ENCODE assay signal across 8 cellular contexts in the genomic region with DNA sequence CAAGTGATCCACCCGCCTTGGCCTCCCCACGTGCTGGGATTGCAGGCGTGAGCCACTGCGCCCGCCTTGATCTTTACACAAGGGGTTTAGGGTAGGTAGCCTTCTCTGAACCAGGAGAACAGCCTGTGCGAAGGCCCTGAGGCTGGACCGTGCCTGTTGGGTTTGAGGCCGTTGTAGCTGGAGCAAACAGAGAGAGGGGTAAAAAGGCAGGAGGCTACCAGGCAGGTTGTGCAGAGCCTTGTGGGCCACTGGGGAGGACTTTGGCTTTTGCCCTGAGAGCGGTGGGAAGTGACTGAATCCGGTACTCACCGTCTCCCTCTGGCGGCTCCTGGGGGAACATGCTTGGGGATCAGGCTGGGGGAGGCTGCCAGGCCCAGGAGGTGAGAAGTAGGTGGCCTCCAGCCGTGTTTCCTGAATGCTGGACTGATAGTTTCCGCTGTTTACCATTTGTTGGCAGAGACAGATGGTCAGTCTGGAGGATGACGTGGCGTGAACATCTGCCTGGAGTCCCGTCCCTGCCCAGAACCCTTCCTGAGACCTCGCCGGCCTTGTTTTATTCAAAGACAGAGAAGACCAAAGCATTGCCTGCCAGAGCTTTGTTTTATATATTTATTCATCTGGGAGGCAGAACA. TPM values are rescaled to one million over a fixed set of nuclear protein-coding genes. Genes with fewer than 3 reads are reported as not detected.
DNase-seq lines count a peak whose midpoint lies in the region; ATAC-seq lines count a peak whose summit lies in the region.

No MANE protein-coding gene starts in this region.

- intact Hi-C loops in left colon (cut with DNase I, micrococcal nuclease) = loop anchor here in 1 of 2 donors (10.0 kb wide), 1 partner anchor 74 kb away; no protein-coding TSS in a partner anchor

- DNase-seq in NCI-H2029 treated with DMSO at 0.1 percent for 48 hours (lab: John Stamatoyannopoulos, UW) (peak; percentile 20), NCI-H2029 (lab: John Stamatoyannopoulos, UW) (no peak), NCI-H2227 treated with DMSO at 0.1 percent for 48 hours (lab: John Stamatoyannopoulos, UW) (peak; percentile 31), cerebellum (ENCODE audit: low spot score) (peak; percentile 82), left colon (peak; percentile 77 to 85), GOT3 (lab: John Stamatoyannopoulos, UW) (no peak)
- peak; percentile 77 for DNase-seq in activated CD4-positive, CD25-positive, alpha-beta regulatory T cell treated with anti-CD3 and anti-CD28 coated beads, Interleukin-2, amount 50 U/mL, for 72 hours
- DNase-seq in stimulated activated CD4-positive, alpha-beta T cell treated with anti-CD3 and anti-CD28 coated beads, Interleukin-4, amount 100 ng/mL, for 24 hours = peak; percentile 77

- peak; percentile 82 for ATAC-seq in left colon

RNA-seq across cellular contexts. Expression of a gene that starts 24.6 kb away (rescaled TPM):
- total RNA-seq in cerebellum (13.3 TPM), left colon (10 to 100 TPM in 1 of 2 donors, 1 to 10 TPM in 1; 2.6 to 11.6 TPM)

RNA-seq across cellular contexts. Expression of a gene that starts 41.7 kb away (rescaled TPM):
- total RNA-seq in cerebellum (36.6 TPM), left colon (100 to 1,000 TPM; 122 to 224 TPM)

Comparison
In these comparisons a context has a peak if more than half of its experiments do, and no peak if none do; other contexts are left out.
1. DNase-seq: peak in NCI-H2029 treated with DMSO at 0.1 percent for 48 hours (single experiment), NCI-H2227 treated with DMSO at 0.1 percent for 48 hours (single experiment), activated CD4-positive, CD25-positive, alpha-beta regulatory T cell treated with anti-CD3 and anti-CD28 coated beads, Interleukin-2, amount 50 U/mL, for 72 hours (single experiment), cerebellum (single experiment), left colon (2 of 2) and stimulated activated CD4-positive, alpha-beta T cell treated with anti-CD3 and anti-CD28 coated beads, Interleukin-4, amount 100 ng/mL, for 24 hours (single experiment); none in NCI-H2029 (single experiment) and GOT3 (single experiment).